31 cellular contexts compared by ENCODE assay signal in the genomic region with DNA sequence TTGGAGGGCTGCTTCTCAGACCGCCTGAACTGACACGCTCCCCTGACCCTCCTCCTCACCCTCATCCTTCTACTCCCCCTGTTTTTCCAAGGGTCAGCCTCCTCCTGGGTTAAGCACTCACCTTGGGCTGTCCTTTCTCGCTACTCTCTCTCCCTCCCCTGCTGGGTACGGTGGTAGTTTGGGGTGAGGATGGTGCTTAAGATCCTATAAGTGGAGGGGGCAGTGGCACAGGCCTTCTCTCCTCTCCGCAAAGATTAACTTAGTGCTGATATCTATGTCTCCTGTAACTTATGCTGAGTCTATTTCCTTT.
"Had no signal": no experiment of that assay in that cellular context is flagged by ENCODE, and none has a peak within 500 bp of the region (broad histone marks: within the 10 kb centered on the region; RNA-seq: fewer than 3 reads in every experiment).

No MANE protein-coding gene starts in this region.

- H3K4me3 ChIP-seq: ascending aorta, cardiac muscle cell, coronary artery, dorsolateral prefrontal cortex, heart right ventricle, vagina had no signal

- H3K27me3 Mint-ChIP-seq: activated naive CD4-positive, alpha-beta T cell treated with anti-CD3 and anti-CD28 coated beads, Interleukin-2, amount 10 ng/mL, durations not matched to agents 7 days and 5 days; activated naive CD8-positive, alpha-beta T cell treated with anti-CD3 and anti-CD28 coated beads, Interleukin-2, amount 10 ng/mL, durations not matched to agents 7 days and 5 days; brain; stimulated activated naive CD8-positive, alpha-beta T cell treated with anti-CD3 and anti-CD28 coated beads, Interleukin-15, Interleukin-2, amounts not matched to agents 100 ng/mL and 50 ng/mL, for 24 hours; type B pancreatic cell had no signal

- H3K36me3 ChIP-seq: ascending aorta, cardiac muscle cell, heart right ventricle, vagina had no signal

- H3K9me3 Mint-ChIP-seq: activated CD4-positive, alpha-beta memory T cell treated with anti-CD3 and anti-CD28 coated beads for 36 hours; activated CD4-positive, alpha-beta T cell treated with anti-CD3 and anti-CD28 coated beads, Interleukin-2, amount 10 ng/mL, durations not matched to agents 24 days and 14 days; activated naive CD4-positive, alpha-beta T cell treated with anti-CD3 and anti-CD28 coated beads, Interleukin-2, amount 10 ng/mL, durations not matched to agents 7 days and 5 days; activated naive CD8-positive, alpha-beta T cell treated with anti-CD3 and anti-CD28 coated beads, Interleukin-2, amount 10 ng/mL, durations not matched to agents 7 days and 5 days; naive thymus-derived CD8-positive, alpha-beta T cell; stimulated activated naive CD8-positive, alpha-beta T cell treated with anti-CD3 and anti-CD28 coated beads, Interleukin-15, Interleukin-2, amounts not matched to agents 100 ng/mL and 50 ng/mL, for 24 hours; T-helper 1 cell treated with Interleukin-12 subunit alpha and Interleukin-12 subunit beta and Interleukin-4 antibody, amounts not matched to agents 30 μg/mL and 1 μg/mL, for 36 hours had no signal

- H3K27me3 ChIP-seq: ascending aorta, cardiac muscle cell, dorsolateral prefrontal cortex, heart right ventricle, vagina had no signal

- H3K9me3 ChIP-seq: ascending aorta, heart right ventricle, vagina had no signal

- ATAC-seq: esophagus mucosa; naive thymus-derived CD8-positive, alpha-beta T cell had no signal

- H3K4me3 Mint-ChIP-seq: activated CD4-positive, alpha-beta memory T cell treated with anti-CD3 and anti-CD28 coated beads for 36 hours; activated CD4-positive, alpha-beta T cell treated with anti-CD3 and anti-CD28 coated beads, Interleukin-2, amount 10 ng/mL, durations not matched to agents 24 days and 14 days; activated naive CD4-positive, alpha-beta T cell treated with anti-CD3 and anti-CD28 coated beads, Interleukin-2, amount 10 ng/mL, durations not matched to agents 7 days and 5 days; activated naive CD8-positive, alpha-beta T cell treated with anti-CD3 and anti-CD28 coated beads, Interleukin-2, amount 10 ng/mL, durations not matched to agents 7 days and 5 days; brain; naive thymus-derived CD8-positive, alpha-beta T cell; stimulated activated naive CD8-positive, alpha-beta T cell treated with anti-CD3 and anti-CD28 coated beads, Interleukin-15, Interleukin-2, amounts not matched to agents 100 ng/mL and 50 ng/mL, for 24 hours; T-helper 1 cell treated with Interleukin-12 subunit alpha and Interleukin-12 subunit beta and Interleukin-4 antibody, amounts not matched to agents 30 μg/mL and 1 μg/mL, for 36 hours; type B pancreatic cell had no signal

- H3K36me3 Mint-ChIP-seq: activated CD4-positive, alpha-beta memory T cell treated with anti-CD3 and anti-CD28 coated beads for 36 hours; activated naive CD4-positive, alpha-beta T cell treated with anti-CD3 and anti-CD28 coated beads, Interleukin-2, amount 10 ng/mL, durations not matched to agents 7 days and 5 days; activated naive CD8-positive, alpha-beta T cell treated with anti-CD3 and anti-CD28 coated beads, Interleukin-2, amount 10 ng/mL, durations not matched to agents 7 days and 5 days; naive thymus-derived CD8-positive, alpha-beta T cell had no signal

- H3K27ac ChIP-seq: ascending aorta, cardiac muscle cell, coronary artery, dorsolateral prefrontal cortex, heart right ventricle, vagina, VCaP had no signal

- H3K27ac Mint-ChIP-seq: activated CD4-positive, alpha-beta memory T cell treated with anti-CD3 and anti-CD28 coated beads for 36 hours; activated CD4-positive, alpha-beta T cell treated with anti-CD3 and anti-CD28 coated beads, Interleukin-2, amount 10 ng/mL, durations not matched to agents 24 days and 14 days; activated naive CD4-positive, alpha-beta T cell treated with anti-CD3 and anti-CD28 coated beads, Interleukin-2, amount 10 ng/mL, durations not matched to agents 7 days and 5 days; activated naive CD8-positive, alpha-beta T cell treated with anti-CD3 and anti-CD28 coated beads, Interleukin-2, amount 10 ng/mL, durations not matched to agents 7 days and 5 days; naive thymus-derived CD8-positive, alpha-beta T cell; stimulated activated naive CD8-positive, alpha-beta T cell treated with anti-CD3 and anti-CD28 coated beads, Interleukin-15, Interleukin-2, amounts not matched to agents 100 ng/mL and 50 ng/mL, for 24 hours; T-helper 1 cell treated with Interleukin-12 subunit alpha and Interleukin-12 subunit beta and Interleukin-4 antibody, amounts not matched to agents 30 μg/mL and 1 μg/mL, for 36 hours; type B pancreatic cell had no signal

- H3K4me1 Mint-ChIP-seq: activated CD4-positive, alpha-beta T cell treated with anti-CD3 and anti-CD28 coated beads, Interleukin-2, amount 10 ng/mL, durations not matched to agents 24 days and 14 days; activated naive CD4-positive, alpha-beta T cell treated with anti-CD3 and anti-CD28 coated beads, Interleukin-2, amount 10 ng/mL, durations not matched to agents 7 days and 5 days; activated naive CD8-positive, alpha-beta T cell treated with anti-CD3 and anti-CD28 coated beads, Interleukin-2, amount 10 ng/mL, durations not matched to agents 7 days and 5 days; naive thymus-derived CD8-positive, alpha-beta T cell had no signal

- H3K4me1 ChIP-seq: ascending aorta had no signal

- DNase-seq: activated CD4-positive, alpha-beta memory T cell treated with anti-CD3 and anti-CD28 coated beads for 36 hours; activated CD4-positive, alpha-beta T cell treated with anti-CD3 and anti-CD28 coated beads, Interleukin-2, amount 10 ng/mL, durations not matched to agents 24 days and 14 days; activated CD4-positive, CD25-positive, alpha-beta regulatory T cell treated with anti-CD3 and anti-CD28 coated beads, Interleukin-2, amount 50 U/mL, for 72 hours; activated CD8-positive, alpha-beta memory T cell treated with anti-CD3 and anti-CD28 coated beads, Interleukin-2, amount 50 U/mL, for 4 hours; activated gamma-delta T cell; activated naive CD4-positive, alpha-beta T cell treated with anti-CD3 and anti-CD28 coated beads, Interleukin-2, amount 10 ng/mL, durations not matched to agents 7 days and 5 days; activated naive CD8-positive, alpha-beta T cell treated with anti-CD3 and anti-CD28 coated beads, Interleukin-2, amount 10 ng/mL, durations not matched to agents 7 days and 5 days; activated T-cell treated with anti-CD3 and anti-CD28 coated beads, Interleukin-2, amount 50 U/mL, for 1 hour; dorsolateral prefrontal cortex; effector memory CD4-positive, alpha-beta T cell; foreskin melanocyte; heart right ventricle; left cardiac atrium; mammary epithelial cell; naive thymus-derived CD8-positive, alpha-beta T cell; posterior cingulate gyrus; right cardiac atrium; stimulated activated CD4-positive, alpha-beta T cell treated with anti-CD3 and anti-CD28 coated beads, Interleukin-15, amount 100 ng/mL, for 24 hours; substantia nigra; SW 1271; T-helper 9 cell had no signal
